Comparison of ENCODE assay signal across 1 cellular context in genomic region chr16:684067-684794, GRCh38.
TF ChIP-seq lines count a peak whose summit lies in the region.

JMJD8 (minus strand) TSS chr16:684334; CDS start chr16:684319, 15 bp downstream.

TF ChIP-seq in K562, 482 proteins besides CTCF, POLR2A, EP300 and RAD21 (continued from another document and continues in another):
- TF ChIP-seq NELFE (IDR thresholded peaks at IDR 0.05; ENCODE audit: insufficient read depth, insufficient read length) (no peak), HCFC1 (IDR thresholded peaks at IDR 0.05; ENCODE audit: low read depth, low read length) (peak; percentile 71), POLR2AphosphoS5 (IDR thresholded peaks at IDR 0.05; ENCODE audit: control insufficient read depth, insufficient read depth, low read depth, low read length) (peak; percentile 79; the same call in 1 of the 2 replicates), DIDO1 (tag; IDR thresholded peaks at IDR 0.05; ENCODE audit: low read depth) (no peak), TCFL5 (CRISPR knock-in tag; conservative IDR thresholded peaks at IDR 0.05) (no peak), TOE1 (IDR thresholded peaks at IDR 0.05; ENCODE audit: borderline replicate concordance) (no peak), TOE1 (CRISPR knock-in tag; IDR thresholded peaks at IDR 0.05; ENCODE audit: borderline replicate concordance, low read depth) (no peak), ZNF589 (CRISPR knock-in tag; IDR thresholded peaks at IDR 0.05; ENCODE audit: low read depth) (no peak; the same call in 1 of the 2 replicates), RNF2 (IDR thresholded peaks at IDR 0.05) (peak; percentile 48; the same call in 1 of the 2 replicates), SMARCC2 (IDR thresholded peaks at IDR 0.05; ENCODE audit: low read depth) (no peak), ZNF583 (CRISPR knock-in tag; IDR thresholded peaks at IDR 0.05) (no peak), ZFP30 (CRISPR knock-in tag; IDR thresholded peaks at IDR 0.05; ENCODE audit: borderline replicate concordance) (no peak), TFE3 (CRISPR knock-in tag; IDR thresholded peaks at IDR 0.05) (no peak), EGR1 (conservative IDR thresholded peaks at IDR 0.05) (no peak), HMGXB4 (CRISPR knock-in tag; IDR thresholded peaks at IDR 0.05) (no peak; the same call in 1 of the 2 replicates), TCF7L2 (IDR thresholded peaks at IDR 0.05; ENCODE audit: low read depth, low read length) (no peak), FUS (optimal IDR thresholded peaks at IDR 0.05; ENCODE audit: low read depth, low read length) (peak; percentile 86), POLR3A (IDR thresholded peaks at IDR 0.05; ENCODE audit: borderline replicate concordance, extremely low read depth, insufficient read depth, insufficient read length) (no peak), SLC30A9 (CRISPR knock-in tag; IDR thresholded peaks at IDR 0.05) (no peak), FOXA1 (IDR thresholded peaks at IDR 0.05; ENCODE audit: borderline replicate concordance) (no peak), MEF2A (IDR thresholded peaks at IDR 0.05; ENCODE audit: control insufficient read depth, low read depth, low read length) (no peak), KLF13 (tag; IDR thresholded peaks at IDR 0.05; ENCODE audit: borderline replicate concordance, low read depth) (no peak), TEAD4 (IDR thresholded peaks at IDR 0.05; ENCODE audit: low read length) (0 out of 2 replicates have a peak, but pooled peaks have one; percentile 26), TEAD4 (CRISPR knock-in tag; IDR thresholded peaks at IDR 0.05; ENCODE audit: borderline replicate concordance) (no peak), KLF10 (CRISPR knock-in tag; IDR thresholded peaks at IDR 0.05) (no peak), ZNF696 (CRISPR knock-in tag; conservative IDR thresholded peaks at IDR 0.05) (no peak), ZC3H4 (CRISPR knock-in tag; IDR thresholded peaks at IDR 0.05; ENCODE audit: borderline replicate concordance) (no peak), CCNT2 (IDR thresholded peaks at IDR 0.05; ENCODE audit: borderline replicate concordance, extremely low read depth, insufficient read length, low read depth, low read length) (peak; percentile 87), GABPA (tag; conservative IDR thresholded peaks at IDR 0.05; ENCODE audit: low read depth) (peak; percentile 98), RBM39 (optimal IDR thresholded peaks at IDR 0.05; ENCODE audit: low read depth, low read length) (no peak), TCF3 (CRISPR knock-in tag; IDR thresholded peaks at IDR 0.05) (no peak), GTF2A2 (tag; IDR thresholded peaks at IDR 0.05) (no peak), BRD4 (IDR thresholded peaks at IDR 0.05) (no peak), SRSF1 (IDR thresholded peaks at IDR 0.05; ENCODE audit: low read depth, low read length) (no peak), HDAC6 (IDR thresholded peaks at IDR 0.05; ENCODE audit: low read depth, low read length) (no peak), TFAM (CRISPR knock-in tag; conservative IDR thresholded peaks at IDR 0.05) (no peak), E2F8 (IDR thresholded peaks at IDR 0.05; ENCODE audit: low read depth, partially characterized antibody) (peak; percentile 81), PURB (CRISPR knock-in tag; IDR thresholded peaks at IDR 0.05; ENCODE audit: low read depth) (no peak), CBFB (CRISPR knock-in tag; IDR thresholded peaks at IDR 0.05) (no peak), POLR2H (tag; IDR thresholded peaks at IDR 0.05; ENCODE audit: low read depth) (peak; percentile 67; the same call in 1 of the 2 replicates), NFRKB (IDR thresholded peaks at IDR 0.05; ENCODE audit: low read depth) (no peak)
- TF ChIP-seq, protein P1, sequence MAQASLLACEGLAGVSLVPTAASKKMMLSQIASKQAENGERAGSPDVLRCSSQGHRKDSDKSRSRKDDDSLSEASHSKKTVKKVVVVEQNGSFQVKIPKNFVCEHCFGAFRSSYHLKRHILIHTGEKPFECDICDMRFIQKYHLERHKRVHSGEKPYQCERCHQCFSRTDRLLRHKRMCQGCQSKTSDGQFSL (CRISPR knock-in tag; IDR thresholded peaks at IDR 0.05) = 0 out of 2 replicates have a peak, but pooled peaks have one; percentile 28
- TF ChIP-seq, protein P1 (tag; IDR thresholded peaks at IDR 0.05) = no peak
- TF ChIP-seq, protein P2, sequence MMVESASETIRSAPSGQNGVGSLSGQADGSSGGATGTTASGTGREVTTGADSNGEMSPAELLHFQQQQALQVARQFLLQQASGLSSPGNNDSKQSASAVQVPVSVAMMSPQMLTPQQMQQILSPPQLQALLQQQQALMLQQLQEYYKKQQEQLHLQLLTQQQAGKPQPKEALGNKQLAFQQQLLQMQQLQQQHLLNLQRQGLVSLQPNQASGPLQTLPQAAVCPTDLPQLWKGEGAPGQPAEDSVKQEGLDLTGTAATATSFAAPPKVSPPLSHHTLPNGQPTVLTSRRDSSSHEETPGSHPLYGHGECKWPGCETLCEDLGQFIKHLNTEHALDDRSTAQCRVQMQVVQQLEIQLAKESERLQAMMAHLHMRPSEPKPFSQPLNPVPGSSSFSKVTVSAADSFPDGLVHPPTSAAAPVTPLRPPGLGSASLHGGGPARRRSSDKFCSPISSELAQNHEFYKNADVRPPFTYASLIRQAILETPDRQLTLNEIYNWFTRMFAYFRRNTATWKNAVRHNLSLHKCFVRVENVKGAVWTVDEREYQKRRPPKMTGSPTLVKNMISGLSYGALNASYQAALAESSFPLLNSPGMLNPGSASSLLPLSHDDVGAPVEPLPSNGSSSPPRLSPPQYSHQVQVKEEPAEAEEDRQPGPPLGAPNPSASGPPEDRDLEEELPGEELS (CRISPR knock-in tag; IDR thresholded peaks at IDR 0.05; ENCODE audit: borderline replicate concordance) = no peak
- TF ChIP-seq, protein P3, sequence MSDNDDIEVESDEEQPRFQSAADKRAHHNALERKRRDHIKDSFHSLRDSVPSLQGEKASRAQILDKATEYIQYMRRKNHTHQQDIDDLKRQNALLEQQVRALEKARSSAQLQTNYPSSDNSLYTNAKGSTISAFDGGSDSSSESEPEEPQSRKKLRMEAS (CRISPR knock-in tag; IDR thresholded peaks at IDR 0.05) = peak; percentile 67
- TF ChIP-seq, protein P4, sequence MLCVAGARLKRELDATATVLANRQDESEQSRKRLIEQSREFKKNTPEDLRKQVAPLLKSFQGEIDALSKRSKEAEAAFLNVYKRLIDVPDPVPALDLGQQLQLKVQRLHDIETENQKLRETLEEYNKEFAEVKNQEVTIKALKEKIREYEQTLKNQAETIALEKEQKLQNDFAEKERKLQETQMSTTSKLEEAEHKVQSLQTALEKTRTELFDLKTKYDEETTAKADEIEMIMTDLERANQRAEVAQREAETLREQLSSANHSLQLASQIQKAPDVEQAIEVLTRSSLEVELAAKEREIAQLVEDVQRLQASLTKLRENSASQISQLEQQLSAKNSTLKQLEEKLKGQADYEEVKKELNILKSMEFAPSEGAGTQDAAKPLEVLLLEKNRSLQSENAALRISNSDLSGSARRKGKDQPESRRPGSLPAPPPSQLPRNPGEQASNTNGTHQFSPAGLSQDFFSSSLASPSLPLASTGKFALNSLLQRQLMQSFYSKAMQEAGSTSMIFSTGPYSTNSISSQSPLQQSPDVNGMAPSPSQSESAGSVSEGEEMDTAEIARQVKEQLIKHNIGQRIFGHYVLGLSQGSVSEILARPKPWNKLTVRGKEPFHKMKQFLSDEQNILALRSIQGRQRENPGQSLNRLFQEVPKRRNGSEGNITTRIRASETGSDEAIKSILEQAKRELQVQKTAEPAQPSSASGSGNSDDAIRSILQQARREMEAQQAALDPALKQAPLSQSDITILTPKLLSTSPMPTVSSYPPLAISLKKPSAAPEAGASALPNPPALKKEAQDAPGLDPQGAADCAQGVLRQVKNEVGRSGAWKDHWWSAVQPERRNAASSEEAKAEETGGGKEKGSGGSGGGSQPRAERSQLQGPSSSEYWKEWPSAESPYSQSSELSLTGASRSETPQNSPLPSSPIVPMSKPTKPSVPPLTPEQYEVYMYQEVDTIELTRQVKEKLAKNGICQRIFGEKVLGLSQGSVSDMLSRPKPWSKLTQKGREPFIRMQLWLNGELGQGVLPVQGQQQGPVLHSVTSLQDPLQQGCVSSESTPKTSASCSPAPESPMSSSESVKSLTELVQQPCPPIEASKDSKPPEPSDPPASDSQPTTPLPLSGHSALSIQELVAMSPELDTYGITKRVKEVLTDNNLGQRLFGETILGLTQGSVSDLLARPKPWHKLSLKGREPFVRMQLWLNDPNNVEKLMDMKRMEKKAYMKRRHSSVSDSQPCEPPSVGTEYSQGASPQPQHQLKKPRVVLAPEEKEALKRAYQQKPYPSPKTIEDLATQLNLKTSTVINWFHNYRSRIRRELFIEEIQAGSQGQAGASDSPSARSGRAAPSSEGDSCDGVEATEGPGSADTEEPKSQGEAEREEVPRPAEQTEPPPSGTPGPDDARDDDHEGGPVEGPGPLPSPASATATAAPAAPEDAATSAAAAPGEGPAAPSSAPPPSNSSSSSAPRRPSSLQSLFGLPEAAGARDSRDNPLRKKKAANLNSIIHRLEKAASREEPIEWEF (CRISPR knock-in tag; IDR thresholded peaks at IDR 0.05) = no peak
- TF ChIP-seq, protein P5, sequence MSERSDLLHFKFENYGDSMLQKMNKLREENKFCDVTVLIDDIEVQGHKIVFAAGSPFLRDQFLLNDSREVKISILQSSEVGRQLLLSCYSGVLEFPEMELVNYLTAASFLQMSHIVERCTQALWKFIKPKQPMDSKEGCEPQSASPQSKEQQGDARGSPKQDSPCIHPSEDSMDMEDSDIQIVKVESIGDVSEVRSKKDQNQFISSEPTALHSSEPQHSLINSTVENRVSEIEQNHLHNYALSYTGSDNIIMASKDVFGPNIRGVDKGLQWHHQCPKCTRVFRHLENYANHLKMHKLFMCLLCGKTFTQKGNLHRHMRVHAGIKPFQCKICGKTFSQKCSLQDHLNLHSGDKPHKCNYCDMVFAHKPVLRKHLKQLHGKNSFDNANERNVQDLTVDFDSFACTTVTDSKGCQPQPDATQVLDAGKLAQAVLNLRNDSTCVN (CRISPR knock-in tag; IDR thresholded peaks at IDR 0.05) = no peak
